Comparison of ENCODE assay signal across 34 cellular contexts in genomic region chr2:156689945-156690344, GRCh38.
"Had no signal": no experiment of that assay in that cellular context is flagged by ENCODE, and none has a peak within 500 bp of the region (broad histone marks: within the 10 kb centered on the region; RNA-seq: fewer than 3 reads in every experiment).

No MANE protein-coding gene starts in this region.

- H3K4me3 Mint-ChIP-seq: activated B cell treated with CpG ODN at 0.5 μM for 24 hours; activated CD8-positive, alpha-beta T cell treated with anti-CD3 and anti-CD28 coated beads for 36 hours; activated naive CD4-positive, alpha-beta T cell treated with anti-CD3 and anti-CD28 coated beads for 36 hours; activated naive CD4-positive, alpha-beta T cell treated with anti-CD3 and anti-CD28 coated beads, Interleukin-2, amount 50 U/mL, for 24 hours; activated naive CD8-positive, alpha-beta T cell treated with anti-CD3 and anti-CD28 coated beads for 36 hours; activated naive CD8-positive, alpha-beta T cell treated with anti-CD3 and anti-CD28 coated beads, Interleukin-2, amount 50 U/mL, for 24 hours; activated T-cell treated with anti-CD3 and anti-CD28 coated beads, Interleukin-2, amount 50 U/mL, for 4 hours; activated T-helper 17 cell treated with anti-CD3 and anti-CD28 coated beads, Interleukin-2, amount 50 U/mL, for 72 hours; effector memory CD8-positive, alpha-beta T cell; T-helper 17 cell; T-helper 2 cell treated with Interferon-gamma antibody and Interleukin-4, amounts not matched to agents 5 μg/mL and 100 μg/mL, for 36 hours had no signal

- H3K9me3 Mint-ChIP-seq: activated B cell treated with CpG ODN at 0.5 μM for 24 hours; activated CD8-positive, alpha-beta T cell treated with anti-CD3 and anti-CD28 coated beads for 36 hours; activated naive CD4-positive, alpha-beta T cell treated with anti-CD3 and anti-CD28 coated beads for 36 hours; activated naive CD4-positive, alpha-beta T cell treated with anti-CD3 and anti-CD28 coated beads, Interleukin-2, amount 50 U/mL, for 24 hours; activated naive CD8-positive, alpha-beta T cell treated with anti-CD3 and anti-CD28 coated beads for 36 hours; activated naive CD8-positive, alpha-beta T cell treated with anti-CD3 and anti-CD28 coated beads, Interleukin-2, amount 50 U/mL, for 24 hours; activated T-cell treated with anti-CD3 and anti-CD28 coated beads, Interleukin-2, amount 50 U/mL, for 4 hours; activated T-helper 17 cell treated with anti-CD3 and anti-CD28 coated beads, Interleukin-2, amount 50 U/mL, for 72 hours; T-helper 2 cell treated with Interferon-gamma antibody and Interleukin-4, amounts not matched to agents 5 μg/mL and 100 μg/mL, for 36 hours had no signal

- H3K27ac Mint-ChIP-seq: activated B cell treated with CpG ODN at 0.5 μM for 24 hours; activated CD8-positive, alpha-beta T cell treated with anti-CD3 and anti-CD28 coated beads for 36 hours; activated naive CD4-positive, alpha-beta T cell treated with anti-CD3 and anti-CD28 coated beads for 36 hours; activated naive CD4-positive, alpha-beta T cell treated with anti-CD3 and anti-CD28 coated beads, Interleukin-2, amount 50 U/mL, for 24 hours; activated naive CD8-positive, alpha-beta T cell treated with anti-CD3 and anti-CD28 coated beads for 36 hours; activated naive CD8-positive, alpha-beta T cell treated with anti-CD3 and anti-CD28 coated beads, Interleukin-2, amount 50 U/mL, for 24 hours; activated T-helper 17 cell treated with anti-CD3 and anti-CD28 coated beads, Interleukin-2, amount 50 U/mL, for 72 hours; effector memory CD8-positive, alpha-beta T cell; T-helper 17 cell; T-helper 2 cell treated with Interferon-gamma antibody and Interleukin-4, amounts not matched to agents 5 μg/mL and 100 μg/mL, for 36 hours had no signal

- H3K36me3 Mint-ChIP-seq: activated naive CD4-positive, alpha-beta T cell treated with anti-CD3 and anti-CD28 coated beads, Interleukin-2, amount 50 U/mL, for 24 hours; activated naive CD8-positive, alpha-beta T cell treated with anti-CD3 and anti-CD28 coated beads for 36 hours had no signal

- H3K36me3 ChIP-seq: adrenal gland, esophagus muscularis mucosa, gastrocnemius medialis, WERI-Rb-1 had no signal

- H3K4me1 Mint-ChIP-seq: activated B cell treated with CpG ODN at 0.5 μM for 24 hours; activated naive CD4-positive, alpha-beta T cell treated with anti-CD3 and anti-CD28 coated beads, Interleukin-2, amount 50 U/mL, for 24 hours; activated naive CD8-positive, alpha-beta T cell treated with anti-CD3 and anti-CD28 coated beads for 36 hours; activated naive CD8-positive, alpha-beta T cell treated with anti-CD3 and anti-CD28 coated beads, Interleukin-2, amount 50 U/mL, for 24 hours; activated T-helper 17 cell treated with anti-CD3 and anti-CD28 coated beads, Interleukin-2, amount 50 U/mL, for 72 hours had no signal

- H3K4me3 ChIP-seq: adrenal gland, body of pancreas, esophagus muscularis mucosa, gastrocnemius medialis had no signal

- H3K27ac ChIP-seq: adrenal gland, body of pancreas, esophagus muscularis mucosa, foreskin keratinocyte, gastrocnemius medialis, WERI-Rb-1 had no signal

- ATAC-seq: activated CD4-positive, CD25-positive, alpha-beta regulatory T cell treated with anti-CD3 and anti-CD28 coated beads, Interleukin-2, amount 50 U/mL, for 24 hours; activated CD8-positive, alpha-beta T cell treated with anti-CD3 and anti-CD28 coated beads for 36 hours; activated naive CD8-positive, alpha-beta T cell treated with anti-CD3 and anti-CD28 coated beads, Interleukin-2, amount 50 U/mL, for 24 hours; activated T-cell treated with anti-CD3 and anti-CD28 coated beads, Interleukin-2, amount 50 U/mL, for 4 hours; activated T-helper 17 cell treated with anti-CD3 and anti-CD28 coated beads, Interleukin-2, amount 50 U/mL, for 72 hours; body of pancreas; effector memory CD8-positive, alpha-beta T cell; foreskin keratinocyte; gastrocnemius medialis; T-helper 17 cell had no signal

- H3K27me3 Mint-ChIP-seq: activated B cell treated with CpG ODN at 0.5 μM for 24 hours; activated CD8-positive, alpha-beta T cell treated with anti-CD3 and anti-CD28 coated beads for 36 hours; activated naive CD4-positive, alpha-beta T cell treated with anti-CD3 and anti-CD28 coated beads, Interleukin-2, amount 50 U/mL, for 24 hours; activated naive CD8-positive, alpha-beta T cell treated with anti-CD3 and anti-CD28 coated beads for 36 hours had no signal

- DNase-seq: activated B cell treated with CpG ODN at 0.5 μM for 24 hours; activated CD4-positive, alpha-beta T cell treated with anti-CD3 and anti-CD28 coated beads for 48 hours; activated CD4-positive, alpha-beta T cell treated with anti-CD3 and anti-CD28 coated beads, Interleukin-2, amount 50 U/mL, for 1 hour; activated CD4-positive, alpha-beta T cell treated with anti-CD3 and anti-CD28 coated beads, Interleukin-2, amount 50 U/mL, for 48 hours; activated CD8-positive, alpha-beta memory T cell treated with anti-CD3 and anti-CD28 coated beads for 24 hours; activated CD8-positive, alpha-beta T cell treated with anti-CD3 and anti-CD28 coated beads for 36 hours; activated effector memory CD4-positive, alpha-beta T cell treated with Interleukin-2 at 50 U/mL for 16 hours; activated gamma-delta T cell treated with Interleukin-2 at 50 U/mL for 16 hours; activated naive CD4-positive, alpha-beta T cell treated with anti-CD3 and anti-CD28 coated beads for 36 hours; activated naive CD8-positive, alpha-beta T cell treated with anti-CD3 and anti-CD28 coated beads for 36 hours; activated naive CD8-positive, alpha-beta T cell treated with anti-CD3 and anti-CD28 coated beads, Interleukin-2, amount 50 U/mL, for 24 hours; activated T-cell treated with anti-CD3 and anti-CD28 coated beads, Interleukin-2, amount 50 U/mL, for 4 hours; adrenal gland; amygdala; aorta; body of pancreas; caudate nucleus; cortex of kidney; dermis blood vessel endothelial cell; effector CD4-positive, alpha-beta T cell; effector memory CD8-positive, alpha-beta T cell; erythroblast; foreskin keratinocyte; gastrocnemius medialis; glutamatergic neuron; T-helper 1 cell; T-helper 17 cell; T1000; WERI-Rb-1 had no signal

- H3K27me3 ChIP-seq: adrenal gland, body of pancreas, esophagus muscularis mucosa, foreskin keratinocyte, gastrocnemius medialis had no signal

- H3K9me3 ChIP-seq: adrenal gland, body of pancreas, esophagus muscularis mucosa, gastrocnemius medialis had no signal

- H3K4me1 ChIP-seq: body of pancreas, esophagus muscularis mucosa, foreskin keratinocyte, gastrocnemius medialis had no signal
